Comparison of ENCODE assay signal across 8 cellular contexts in genomic region chr4:188740172-188740571, GRCh38.
DNase-seq lines count a peak whose midpoint lies in the region; ATAC-seq, FAIRE-seq and TF ChIP-seq lines count a peak whose summit lies in the region.
"Not testable (repeated sequence)": the region's sequence is repeated elsewhere in the genome, so short reads cannot be mapped to it uniquely, and the experiment has no call there.

No MANE protein-coding gene starts in this region.

- POLR2A ChIA-PET in A549 (lab: Yijun Ruan, JAX); K562 (lab: Yijun Ruan, JAX): not testable (repeated sequence)

- H4K20me1 ChIP-seq in astrocyte (ENCODE audit: insufficient read depth, low read length); K562 (replicated peaks; ENCODE audit: control insufficient read depth, insufficient read depth, low read length): not testable (repeated sequence)

- no CpG with 5 or more reads among the region's 1 CpG for WGBS in A549 (ENCODE audit: missing lambda C conversion rate)
- WGBS in K562 (ENCODE audit: insufficient coverage, low coverage, missing lambda C conversion rate), result no CpG with 5 or more reads among the region's 1 CpG

- H3K9me3 Mint-ChIP-seq in astrocyte (ENCODE audit: unreplicated experiment), result not testable (repeated sequence)

- H3K79me2 ChIP-seq in astrocyte (ENCODE audit: insufficient read depth, low read length); K562 (ENCODE audit: control insufficient read depth, insufficient read depth, low read length): not testable (repeated sequence)

- H3K27me3 Mint-ChIP-seq in astrocyte (ENCODE audit: low read depth, unreplicated experiment), result not testable (repeated sequence)

- in situ Hi-C loops in K562 (cut with MboI), result not testable (repeated sequence)

- H3K4me3 Mint-ChIP-seq in astrocyte (ENCODE audit: unreplicated experiment), result not testable (repeated sequence)

- H3K27me3 ChIP-seq in astrocyte (ENCODE audit: insufficient read depth, low read length); K562 (ENCODE audit: control insufficient read depth in 2 of 2, insufficient read depth in 2 of 2, low read length in 2 of 2): not testable (repeated sequence)

- H3K4me2 ChIP-seq in A549; astrocyte (ENCODE audit: low read length); K562 (ENCODE audit: insufficient read depth, low read length): not testable (repeated sequence)

- BruUV-seq in K562 (replicated peaks; lab: Mats Ljungman, UMichigan), result not testable (repeated sequence)

- not testable (repeated sequence) for TF ChIP-seq CTCF in A549 (IDR thresholded peaks at IDR 0.05); astrocyte (IDR thresholded peaks at IDR 0.05; ENCODE audit: insufficient read depth, low read depth, low read length); K562 (IDR thresholded peaks at IDR 0.05 in 2 of 3, conservative IDR thresholded peaks at IDR 0.05 in 1 of 3; ENCODE audit: insufficient read depth in 2 of 3, low read depth in 1 of 3, low read length in 3 of 3)

- not testable (repeated sequence) for H2AFZ ChIP-seq in astrocyte (ENCODE audit: low read depth, low read length); K562 (ENCODE audit: low read depth, low read length)

- not testable (repeated sequence) for H3K36me3 Mint-ChIP-seq in astrocyte (ENCODE audit: low read depth, unreplicated experiment)

- not testable (repeated sequence) for H3K4me1 ChIP-seq in A549; astrocyte (ENCODE audit: insufficient read depth, low read length); K562 (replicated peaks in 1 of 2; ENCODE audit: control insufficient read depth in 2 of 2, insufficient read depth in 2 of 2, low read length in 2 of 2)

- TF ChIP-seq EP300 in A549 (IDR thresholded peaks at IDR 0.05); K562 (IDR thresholded peaks at IDR 0.05; ENCODE audit: low read length): not testable (repeated sequence)

- FAIRE-seq in A549 (lab: Jason Lieb, UNC) (peak; percentile 72), GM18507 (lab: Jason Lieb, UNC) (peak; percentile 59), astrocyte (lab: Jason Lieb, UNC) (peak; percentile 82), urothelium cell line (lab: Jason Lieb, UNC) (peak; percentile 73)
- FAIRE-seq in K562 (lab: Jason Lieb, UNC), result not testable (repeated sequence)

- H3K4me3 ChIP-seq in A549; astrocyte (ENCODE audit: insufficient read depth, low read depth, low read length); K562: not testable (repeated sequence)

- H3K36me3 ChIP-seq in astrocyte (ENCODE audit: insufficient read depth, low read length); K562 (ENCODE audit: control insufficient read depth, insufficient read depth, low read length): not testable (repeated sequence)

- not testable (repeated sequence) for TF ChIP-seq POLR2A in A549 (IDR thresholded peaks at IDR 0.05; ENCODE audit: low read length); K562 (conservative IDR thresholded peaks at IDR 0.05)

- H3K9me3 ChIP-seq in A549; astrocyte (ENCODE audit: insufficient read depth, low read depth, low read length); K562 (replicated peaks; ENCODE audit: control insufficient read depth, insufficient read depth, low read depth, low read length): not testable (repeated sequence)

- not testable (repeated sequence) for ATAC-seq in A549
- peak; percentile 59 for ATAC-seq in GM21717 (IDR thresholded peaks at IDR 0.05; ENCODE audit: unreplicated experiment)
- ATAC-seq in K562, result peak; percentile 64
- ATAC-seq in esophagus mucosa, result peak; percentile 72
- peak; percentile 17 for ATAC-seq in left lobe of liver

- not testable (repeated sequence) for H3K27ac Mint-ChIP-seq in astrocyte (ENCODE audit: unreplicated experiment)

- not testable (repeated sequence) for H3K4me1 Mint-ChIP-seq in astrocyte (ENCODE audit: low read depth, unreplicated experiment)

- H3K9me1 ChIP-seq in K562 (ENCODE audit: control insufficient read depth, insufficient read depth, low read length), result not testable (repeated sequence)

- not testable (repeated sequence) for H3K27ac ChIP-seq in A549; astrocyte (ENCODE audit: low read depth, low read length); K562 (ENCODE audit: extremely low read depth, low read depth, low read length)

- not testable (repeated sequence) for TF ChIP-seq RAD21 in A549 (conservative IDR thresholded peaks at IDR 0.05 in 1 of 2, IDR thresholded peaks at IDR 0.05 in 1 of 2); K562 (CRISPR knock-in tag; conservative IDR thresholded peaks at IDR 0.05 in 1 of 2, IDR thresholded peaks at IDR 0.05 in 1 of 2)

- not testable (repeated sequence) for H3K9ac ChIP-seq in astrocyte (ENCODE audit: low read length); K562 (ENCODE audit: insufficient read depth in 1 of 2, low read depth in 2 of 2, low read length in 2 of 2)

- not testable (repeated sequence) for DNase-seq in A549 (ENCODE audit: low read depth in 1 of 2, low spot score in 1 of 2); GM18507 (ENCODE audit: extremely low spot score, insufficient read length, low read depth); astrocyte (ENCODE audit: low read depth); K562 (ENCODE audit: extremely low read depth in 1 of 4, low spot score in 3 of 4); left lobe of liver (ENCODE audit: low spot score); urothelium cell line (ENCODE audit: low spot score)

- intact Hi-C loops in K562 (cut with micrococcal nuclease), result not testable (repeated sequence)

- CTCF ChIA-PET in A549 (lab: Yijun Ruan, JAX); K562 (lab: Yijun Ruan, JAX; ENCODE audit: low intra/inter-chr PET ratio): not testable (repeated sequence)
